Comparison of ENCODE assay signal across 18 cellular contexts in the genomic region with DNA sequence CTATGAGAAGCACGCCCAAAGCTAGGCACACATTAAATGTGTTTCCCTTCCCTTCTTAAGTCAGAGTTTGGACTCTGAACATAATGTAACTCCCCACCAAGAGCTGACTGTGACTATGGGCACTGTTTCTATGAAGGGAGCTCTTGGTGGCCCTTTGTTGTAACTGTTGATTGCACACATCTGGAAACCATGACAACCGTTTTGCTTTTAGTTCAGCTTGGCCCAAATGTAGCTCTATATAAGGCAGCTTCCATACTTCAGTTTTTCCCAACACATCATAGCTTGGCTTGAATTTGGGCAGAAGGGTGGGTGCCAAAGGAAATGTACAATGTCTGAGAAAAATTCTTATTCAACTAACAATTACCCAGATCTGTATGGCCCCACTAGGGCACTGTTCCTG. TPM values are rescaled to one million over a fixed set of nuclear protein-coding genes. Genes with fewer than 3 reads are reported as not detected.
"Had no signal": no experiment of that assay in that cellular context is flagged by ENCODE, and none has a peak within 500 bp of the region (broad histone marks: within the 10 kb centered on the region; RNA-seq: fewer than 3 reads in every experiment).

No MANE protein-coding gene starts in this region.

- ATAC-seq: naive thymus-derived CD4-positive, alpha-beta T cell; pancreas; stimulated activated memory B cell treated with anti-CD40 and anti-IgM and Interleukin-4, amounts not matched to agents 10 μg/mL and 1 μg/mL and 100 μg/mL, for 72 hours had no signal

- H3K27ac Mint-ChIP-seq: activated naive CD8-positive, alpha-beta T cell; immature natural killer cell; memory B cell; naive thymus-derived CD4-positive, alpha-beta T cell; stimulated activated memory B cell treated with anti-CD40 and anti-IgM and Interleukin-4, amounts not matched to agents 10 μg/mL and 1 μg/mL and 100 μg/mL, for 72 hours had no signal

- H3K36me3 Mint-ChIP-seq: activated naive CD8-positive, alpha-beta T cell; immature natural killer cell; naive thymus-derived CD4-positive, alpha-beta T cell; stimulated activated memory B cell treated with anti-CD40 and anti-IgM and Interleukin-4, amounts not matched to agents 10 μg/mL and 1 μg/mL and 100 μg/mL, for 72 hours had no signal

- H3K4me3 Mint-ChIP-seq: activated naive CD8-positive, alpha-beta T cell; immature natural killer cell; memory B cell; naive thymus-derived CD4-positive, alpha-beta T cell; stimulated activated memory B cell treated with anti-CD40 and anti-IgM and Interleukin-4, amounts not matched to agents 10 μg/mL and 1 μg/mL and 100 μg/mL, for 72 hours had no signal

- H3K4me3 ChIP-seq: dorsolateral prefrontal cortex, heart right ventricle, pancreas, spleen, upper lobe of left lung had no signal

- DNase-seq: activated CD4-positive, alpha-beta T cell treated with anti-CD3 and anti-CD28 coated beads, Interleukin-2, amount 50 U/mL, for 48 hours; activated T-cell treated with anti-CD3 and anti-CD28 coated beads for 4 hours; dorsolateral prefrontal cortex; heart right ventricle; immature natural killer cell; kidney glomerular epithelial cell; naive thymus-derived CD4-positive, alpha-beta T cell; pancreas; spleen; stimulated activated CD4-positive, alpha-beta T cell treated with anti-CD3 and anti-CD28 coated beads, Interleukin-4, amount 100 ng/mL, for 4 hours; upper lobe of left lung had no signal

- H3K4me1 Mint-ChIP-seq: immature natural killer cell; memory B cell; naive thymus-derived CD4-positive, alpha-beta T cell; stimulated activated memory B cell treated with anti-CD40 and anti-IgM and Interleukin-4, amounts not matched to agents 10 μg/mL and 1 μg/mL and 100 μg/mL, for 72 hours had no signal

- FAIRE-seq: pancreas had no signal

RNA-seq across cellular contexts. Expression of a gene that starts 2.6 kb away (rescaled TPM):
- total RNA-seq: cardiac septum; dorsolateral prefrontal cortex; heart right ventricle; liver; mucosa of gallbladder; naive thymus-derived CD4-positive, alpha-beta T cell; pancreas; spleen; T-helper 2 cell treated with Interferon-gamma antibody and Interleukin-4, amounts not matched to agents 100 ng/mL and 5 ng/mL, for 36 hours; upper lobe of left lung had no signal

RNA-seq across cellular contexts. Expression of a gene that starts 19.2 kb away (rescaled TPM):
- total RNA-seq: cardiac septum; heart right ventricle; liver; T-helper 2 cell treated with Interferon-gamma antibody and Interleukin-4, amounts not matched to agents 100 ng/mL and 5 ng/mL, for 36 hours had no signal
